Comparison of ENCODE assay signal across 33 cellular contexts in the genomic region with DNA sequence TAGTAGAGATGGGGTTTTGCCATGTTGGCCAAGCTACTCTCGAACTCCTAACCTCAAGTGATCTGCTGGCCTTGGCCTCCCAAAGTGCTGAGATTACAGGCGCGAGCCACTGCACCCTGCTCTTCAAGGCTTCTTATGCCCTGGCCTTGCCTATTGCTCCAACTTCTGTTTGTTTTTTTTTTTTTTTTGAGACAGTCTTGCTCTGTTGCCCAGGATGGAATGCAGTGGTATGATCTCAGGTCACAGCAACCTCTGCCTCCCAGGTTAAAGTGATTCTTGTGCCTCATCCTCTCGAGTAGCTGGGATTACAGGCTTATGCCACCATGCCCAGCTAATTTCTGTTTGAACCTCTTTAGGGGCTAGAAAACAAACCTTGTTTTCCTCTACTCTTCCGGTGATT. TPM values are rescaled to one million over a fixed set of nuclear protein-coding genes. Genes with fewer than 3 reads are reported as not detected.
"Had no signal": no experiment of that assay in that cellular context is flagged by ENCODE, and none has a peak within 500 bp of the region (broad histone marks: within the 10 kb centered on the region; RNA-seq: fewer than 3 reads in every experiment).

No MANE protein-coding gene starts in this region.

- ATAC-seq: effector memory CD8-positive, alpha-beta T cell; left lobe of liver; mucosa of descending colon; natural killer cell treated with Interleukin-12 subunit alpha and Interleukin-12 subunit beta and Interleukin-15 and Interleukin-18, amount 100 ng/mL, for 72 hours; pancreas; stimulated activated naive B cell treated with anti-CD40 and anti-IgM and Interleukin-4, amounts not matched to agents 10 μg/mL and 1 μg/mL and 100 μg/mL, for 72 hours had no signal

- H3K36me3 ChIP-seq: esophagus squamous epithelium, neutrophil, pancreas, right atrium auricular region, sigmoid colon, thoracic aorta, tibial nerve, upper lobe of left lung had no signal

- H3K4me3 Mint-ChIP-seq: effector memory CD8-positive, alpha-beta T cell; immature natural killer cell; mesothelial cell of epicardium; natural killer cell treated with Interleukin-12 subunit alpha and Interleukin-12 subunit beta and Interleukin-15 and Interleukin-18, amount 100 ng/mL, for 72 hours; neural crest cell; stimulated activated naive B cell treated with anti-CD40 and anti-IgM and Interleukin-4, amounts not matched to agents 10 μg/mL and 1 μg/mL and 100 μg/mL, for 72 hours; stimulated activated naive CD8-positive, alpha-beta T cell treated with anti-CD3 and anti-CD28 coated beads, Interleukin-15, Interleukin-2, amounts not matched to agents 100 ng/mL and 50 ng/mL, for 24 hours had no signal

- H3K27me3 Mint-ChIP-seq: effector memory CD8-positive, alpha-beta T cell; naive B cell; stimulated activated naive B cell treated with anti-CD40 and anti-IgM and Interleukin-4, amounts not matched to agents 10 μg/mL and 1 μg/mL and 100 μg/mL, for 72 hours; stimulated activated naive CD8-positive, alpha-beta T cell treated with anti-CD3 and anti-CD28 coated beads, Interleukin-15, Interleukin-2, amounts not matched to agents 100 ng/mL and 50 ng/mL, for 24 hours had no signal

- H3K36me3 Mint-ChIP-seq: immature natural killer cell; mesothelial cell of epicardium; naive B cell; natural killer cell treated with Interleukin-12 subunit alpha and Interleukin-12 subunit beta and Interleukin-15 and Interleukin-18, amount 100 ng/mL, for 72 hours; stimulated activated naive B cell treated with anti-CD40 and anti-IgM and Interleukin-4, amounts not matched to agents 10 μg/mL and 1 μg/mL and 100 μg/mL, for 72 hours had no signal

- H3K4me3 ChIP-seq: coronary artery, esophagus squamous epithelium, mucosa of descending colon, pancreas, right atrium auricular region, sigmoid colon, thoracic aorta, tibial nerve, upper lobe of left lung had no signal

- H3K9me3 ChIP-seq: esophagus squamous epithelium, mucosa of descending colon, neutrophil, pancreas, right atrium auricular region, sigmoid colon, thoracic aorta, tibial nerve, upper lobe of left lung had no signal

- H3K9me3 Mint-ChIP-seq: effector memory CD8-positive, alpha-beta T cell; immature natural killer cell; mesothelial cell of epicardium; naive B cell; natural killer cell treated with Interleukin-12 subunit alpha and Interleukin-12 subunit beta and Interleukin-15 and Interleukin-18, amount 100 ng/mL, for 72 hours; neural crest cell; stimulated activated naive B cell treated with anti-CD40 and anti-IgM and Interleukin-4, amounts not matched to agents 10 μg/mL and 1 μg/mL and 100 μg/mL, for 72 hours; stimulated activated naive CD8-positive, alpha-beta T cell treated with anti-CD3 and anti-CD28 coated beads, Interleukin-15, Interleukin-2, amounts not matched to agents 100 ng/mL and 50 ng/mL, for 24 hours had no signal

- DNase-seq: effector memory CD8-positive, alpha-beta T cell; erythroblast; esophagus squamous epithelium; hypothalamus; immature natural killer cell; islet precursor cell; kidney glomerular epithelial cell; mesenchymal stem cell; mucosa of descending colon; naive B cell; pancreas; sigmoid colon; stimulated activated CD4-positive, alpha-beta T cell treated with anti-CD3 and anti-CD28 coated beads, Interleukin-2, amount 100 ng/mL, for 24 hours; stimulated activated CD4-positive, alpha-beta T cell treated with anti-CD3 and anti-CD28 coated beads, Interleukin-4, amount 100 ng/mL, for 4 hours; stimulated activated naive B cell treated with anti-CD40 and anti-IgM and Interleukin-4, amounts not matched to agents 10 μg/mL and 1 μg/mL and 100 μg/mL, for 72 hours; upper lobe of left lung had no signal

- H3K27ac Mint-ChIP-seq: immature natural killer cell; mesothelial cell of epicardium; naive B cell; natural killer cell treated with Interleukin-12 subunit alpha and Interleukin-12 subunit beta and Interleukin-15 and Interleukin-18, amount 100 ng/mL, for 72 hours; stimulated activated naive B cell treated with anti-CD40 and anti-IgM and Interleukin-4, amounts not matched to agents 10 μg/mL and 1 μg/mL and 100 μg/mL, for 72 hours; stimulated activated naive CD8-positive, alpha-beta T cell treated with anti-CD3 and anti-CD28 coated beads, Interleukin-15, Interleukin-2, amounts not matched to agents 100 ng/mL and 50 ng/mL, for 24 hours had no signal

- H3K27me3 ChIP-seq: esophagus squamous epithelium, neutrophil, pancreas, right atrium auricular region, sigmoid colon, tibial nerve, upper lobe of left lung had no signal

- H3K4me1 ChIP-seq: pancreas, right atrium auricular region, sigmoid colon, tibial nerve had no signal

- H3K27ac ChIP-seq: coronary artery, esophagus squamous epithelium, neutrophil, pancreas, right atrium auricular region, sigmoid colon, thoracic aorta, tibial nerve, upper lobe of left lung had no signal

- H3K4me1 Mint-ChIP-seq: immature natural killer cell; neural crest cell; stimulated activated naive B cell treated with anti-CD40 and anti-IgM and Interleukin-4, amounts not matched to agents 10 μg/mL and 1 μg/mL and 100 μg/mL, for 72 hours had no signal

RNA-seq across cellular contexts. Expression of gene VRTN, which starts 39.6 kb away (rescaled TPM):
- total RNA-seq: dermis microvascular lymphatic vessel endothelial cell; esophagus squamous epithelium; frontal cortex; lower leg skin; lung microvascular endothelial cell; mesothelial cell of epicardium; natural killer cell treated with Interleukin-12 subunit alpha and Interleukin-12 subunit beta and Interleukin-15 and Interleukin-18, amount 100 ng/mL, for 72 hours; neural crest cell; omental fat pad; posterior vena cava; right atrium auricular region; sigmoid colon; skeletal muscle tissue; thoracic aorta; tibial nerve had no signal
- polyA plus RNA-seq: immature natural killer cell had no signal
